ENCODE assay signal across 8 cellular contexts in the genomic region with DNA sequence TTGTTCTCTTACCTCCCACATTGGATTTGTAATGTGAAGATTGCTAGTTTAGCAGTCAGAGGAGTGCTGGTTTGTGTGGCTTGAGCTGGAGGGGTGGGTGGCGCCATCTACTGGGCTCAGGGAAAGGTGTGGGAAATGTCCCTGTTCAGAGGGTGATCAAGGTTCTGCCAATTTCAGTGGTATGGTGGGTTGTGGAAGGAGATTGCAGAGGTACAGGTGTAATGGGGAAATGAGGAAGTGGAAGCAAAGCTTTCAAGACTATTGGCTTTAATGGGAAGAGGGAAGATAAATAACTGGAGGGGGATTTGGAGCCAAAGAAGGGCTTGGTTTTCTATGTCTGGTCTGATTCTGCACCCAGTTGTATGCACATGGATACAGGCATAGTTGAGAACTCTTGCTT.
A peak's percentile ranks its signal among the peaks of the same experiment; 100 is the strongest.
DNase-seq lines count a peak whose midpoint lies in the region; ATAC-seq and TF ChIP-seq lines count a peak whose summit lies in the region.

No MANE protein-coding gene starts in this region.

- peak; percentile 75 for DNase-seq in HuH-7 (ENCODE audit: low spot score)
- DNase-seq in Peyer's patch = peak in 1 of 3 donors; percentile 62
- peak in 1 of 2 donors; percentile 38 for DNase-seq in activated naive CD4-positive, alpha-beta T cell treated with anti-CD3 and anti-CD28 coated beads, Interleukin-2, amount 50 U/mL, for 72 hours (ENCODE audit: low spot score in 2 of 2)
- DNase-seq in left ventricle myocardium inferior = peak; percentile 43
- peak; percentile 49 for DNase-seq in retina

- no peak overlapping the region for H3K27ac ChIP-seq in C4-2B
- no peak overlapping the region for H3K27ac ChIP-seq in Peyer's patch
- H3K27ac ChIP-seq in left ventricle myocardium inferior (replicated peaks) = no peak overlapping the region

- peak; percentile 67 for ATAC-seq in GM18870 (IDR thresholded peaks at IDR 0.05; ENCODE audit: unreplicated experiment)
- ATAC-seq in activated naive CD4-positive, alpha-beta T cell treated with anti-CD3 and anti-CD28 coated beads, Interleukin-2, amount 50 U/mL, for 72 hours = peak; percentile 61 to 84
- no peak for ATAC-seq in HG03097 (IDR thresholded peaks at IDR 0.05; ENCODE audit: low FRiP score, unreplicated experiment)

- no peak for TF ChIP-seq POLR2A in Peyer's patch (IDR thresholded peaks at IDR 0.05)

- intact Hi-C loops in left ventricle myocardium inferior (cut with micrococcal nuclease) = no loop called here

- H3K9me3 Mint-ChIP-seq in activated naive CD4-positive, alpha-beta T cell treated with anti-CD3 and anti-CD28 coated beads, Interleukin-2, amount 50 U/mL, for 72 hours = no peaks in the 10 kb centered on the region

- H3K36me3 ChIP-seq in Peyer's patch (peaks cover 0 to 4% (median 0%) of the 10 kb centered on the region in 3 donors), left ventricle myocardium inferior (peaks cover 76% of the 10 kb centered on the region)

- H3K27ac Mint-ChIP-seq in activated naive CD4-positive, alpha-beta T cell treated with anti-CD3 and anti-CD28 coated beads, Interleukin-2, amount 50 U/mL, for 72 hours = no peak overlapping the region

- no peaks in the 10 kb centered on the region for H3K36me3 Mint-ChIP-seq in activated naive CD4-positive, alpha-beta T cell treated with anti-CD3 and anti-CD28 coated beads, Interleukin-2, amount 50 U/mL, for 72 hours

- no peaks in the 10 kb centered on the region for H3K27me3 ChIP-seq in Peyer's patch
- H3K27me3 ChIP-seq in left ventricle myocardium inferior (ENCODE audit: low read depth) = no peaks in the 10 kb centered on the region

- no peak overlapping the region for H3K4me3 ChIP-seq in Peyer's patch
- no peak overlapping the region for H3K4me3 ChIP-seq in left ventricle myocardium inferior

- TF ChIP-seq CTCF in C4-2B (conservative IDR thresholded peaks at IDR 0.05) = peak; percentile 95
- TF ChIP-seq CTCF in Peyer's patch (IDR thresholded peaks at IDR 0.05) = peak in 5 of 6 experiments; percentile 5 to 52 (median 47)
- peak; percentile 75 for TF ChIP-seq CTCF in left ventricle myocardium inferior (IDR thresholded peaks at IDR 0.05; ENCODE audit: borderline replicate concordance)

- H3K9me3 ChIP-seq in Peyer's patch (no peaks in the 10 kb centered on the region), left ventricle myocardium inferior (replicated peaks) (no peaks in the 10 kb centered on the region)

- H3K4me1 ChIP-seq in Peyer's patch (no peaks in the 10 kb centered on the region), left ventricle myocardium inferior (peaks cover 14% of the 10 kb centered on the region)
